In genomic region chr5:171986772-171987171, GRCh38 we compare ENCODE assay signal across 2 cellular contexts.
TF ChIP-seq lines count a peak whose summit lies in the region.

No MANE protein-coding gene starts in this region.

TF ChIP-seq in GM23338, 12 proteins besides CTCF, POLR2A, EP300 and RAD21 (continued from another document):
- TF ChIP-seq ZNF462 (CRISPR knock-in tag; IDR thresholded peaks at IDR 0.05) = no peak

TF ChIP-seq in WTC11, 78 proteins besides CTCF, POLR2A, EP300 and RAD21 (continued from another document):
- TF ChIP-seq USF2 (CRISPR knock-in tag; IDR thresholded peaks at IDR 0.05) (peak; percentile 27; the same call in 1 of the 2 replicates), FOXK1 (CRISPR knock-in tag; IDR thresholded peaks at IDR 0.05) (no peak)
TF ChIP-seq in WTC11: peak in this region for 2.
